Comparison of ENCODE assay signal across 17 cellular contexts in the genomic region with DNA sequence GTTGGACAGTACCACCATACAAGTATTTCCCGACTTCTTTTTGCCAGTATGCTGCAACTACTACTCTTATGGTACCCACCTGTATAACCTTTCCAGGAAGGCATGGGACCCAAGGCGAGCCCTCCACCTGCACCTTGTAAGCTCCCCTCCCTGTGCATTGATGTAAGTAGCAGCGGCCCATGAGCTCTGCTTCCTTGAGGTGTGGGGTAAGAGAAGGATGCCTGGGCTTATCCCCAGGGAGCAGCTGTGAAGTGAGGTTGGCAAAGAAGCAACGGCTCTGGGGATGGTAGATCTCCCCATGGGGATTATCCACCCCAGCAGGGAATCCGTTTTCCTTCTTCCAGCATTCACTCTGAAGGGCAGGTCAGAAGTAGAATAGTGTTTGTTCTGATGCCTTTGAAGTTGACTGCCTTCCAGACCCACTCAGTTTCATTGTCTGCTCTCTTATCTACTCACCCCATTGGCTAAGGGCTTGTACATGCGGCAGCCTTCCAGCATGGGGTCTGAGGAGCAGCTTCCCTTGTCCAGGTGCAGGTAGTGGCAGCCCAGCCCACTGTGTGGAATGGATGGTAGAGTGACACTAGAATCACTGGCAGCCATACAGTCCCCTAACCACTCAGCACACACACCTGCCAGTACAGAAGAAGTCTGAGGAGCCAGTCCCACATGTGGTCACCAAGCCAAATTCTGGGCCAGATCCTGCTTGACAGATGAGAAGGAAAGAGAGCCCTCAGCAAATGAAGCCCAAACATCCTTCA. TPM values are rescaled to one million over a fixed set of nuclear protein-coding genes. Genes with fewer than 3 reads are reported as not detected.
A peak's percentile ranks its signal among the peaks of the same experiment; 100 is the strongest.
DNase-seq lines count a peak whose midpoint lies in the region; TF ChIP-seq lines count a peak whose summit lies in the region.
"Had no signal": no experiment of that assay in that cellular context is flagged by ENCODE, and none has a peak within 500 bp of the region (broad histone marks: within the 10 kb centered on the region; RNA-seq: fewer than 3 reads in every experiment).

No MANE protein-coding gene starts in this region.

- H3K27ac ChIP-seq in thyroid gland = no peak overlapping the region

- no peak overlapping the region for H3K4me3 ChIP-seq in thyroid gland (replicated peaks in 1 of 3)

- no peaks in the 10 kb centered on the region for H3K9me3 ChIP-seq in thyroid gland

- peak; percentile 41 for DNase-seq in activated CD8-positive, alpha-beta memory T cell treated with anti-CD3 and anti-CD28 coated beads for 24 hours
- no peak for DNase-seq in activated CD8-positive, alpha-beta memory T cell treated with anti-CD3 and anti-CD28 coated beads, Interleukin-2, amount 50 U/mL, for 4 hours
- DNase-seq in NCI-H2029 treated with DMSO at 0.1 percent for 48 hours (lab: John Stamatoyannopoulos, UW) (peak; percentile 100), ecto neural progenitor cell (ENCODE audit: low spot score) (peak; percentile 35), NCI-H446 treated with DMSO at 0.1 percent for 48 hours (lab: John Stamatoyannopoulos, UW) (no peak), thyroid gland (no peak), A172 (ENCODE audit: low spot score) (no peak)
- DNase-seq: AML-193; Calu3; CD4-positive, alpha-beta T cell; GF-D8; NCI-H1417 treated with DMSO at 0.1 percent for 48 hours; NCI-H2081; NCI-H774; SHP77 had no signal

- H3K4me1 ChIP-seq in thyroid gland = peaks cover 13 to 42% of the 10 kb centered on the region in 2 donors

- WGBS in thyroid gland, 2 donors = 64 to 71% methylated on average over 6 of the region's 6 CpGs

- intact Hi-C loops in thyroid gland (cut with DNase I) = no loop called here

- no peaks in the 10 kb centered on the region for H3K27me3 ChIP-seq in thyroid gland

- no peak for TF ChIP-seq POLR2A in thyroid gland (IDR thresholded peaks at IDR 0.05)

- peaks cover 9 to 12% of the 10 kb centered on the region in 2 donors for H3K36me3 ChIP-seq in thyroid gland

- TF ChIP-seq CTCF in thyroid gland (IDR thresholded peaks at IDR 0.05) = no peak

RNA-seq across cellular contexts. Expression of gene CIROP, which starts 3.4 kb away (rescaled TPM):
- total RNA-seq in thyroid gland = under 1 TPM in 1 of 4 donors, not detected in 3; 0.11 TPM
- total RNA-seq in A172 (2014; rRNA removed; shearing (Covaris generic)) = not detected in 2 replicates
- total RNA-seq: Calu3; CD4-positive, alpha-beta T cell; LHCN-M2; NCI-H460 had no signal

RNA-seq across cellular contexts. Expression of gene C14orf119, which starts 6.1 kb away (rescaled TPM):
- total RNA-seq in thyroid gland = 10 to 100 TPM; 21.3 to 37.1 (median 28.9) TPM
- 23.0 and 34.5 TPM in 2 replicates for total RNA-seq in A172 (2014; rRNA removed; shearing (Covaris generic))

RNA-seq across cellular contexts. Expression of gene ACIN1, which starts 6.5 kb away (rescaled TPM):
- 100 to 1,000 TPM; 143 to 195 (median 152) TPM for total RNA-seq in thyroid gland
- 53.6 and 58.8 TPM in 2 replicates for total RNA-seq in A172 (2014; rRNA removed; shearing (Covaris generic))

RNA-seq across cellular contexts. Expression of gene CEBPE, which starts 17.7 kb away (rescaled TPM):
- not detected for total RNA-seq in thyroid gland
- total RNA-seq in A172 (2014; rRNA removed; shearing (Covaris generic)) = 0.96 TPM in 1 of 2 replicates, not detected in the other
- total RNA-seq: Calu3; CD4-positive, alpha-beta T cell; NCI-H460 had no signal

RNA-seq across cellular contexts. Expression of gene CDH24, which starts 44.1 kb away (rescaled TPM):
- 1 to 10 TPM; 2.9 to 7.8 (median 5.6) TPM for total RNA-seq in thyroid gland
- total RNA-seq in A172 (2014; rRNA removed; shearing (Covaris generic)) = 2.8 and 4.0 TPM in 2 replicates

Comparison
In these comparisons a context has a peak if more than half of its experiments do, and no peak if none do; other contexts are left out.
1. DNase-seq: peak in activated CD8-positive, alpha-beta memory T cell treated with anti-CD3 and anti-CD28 coated beads for 24 hours (single experiment), NCI-H2029 treated with DMSO at 0.1 percent for 48 hours (single experiment) and ecto neural progenitor cell (single experiment); none in activated CD8-positive, alpha-beta memory T cell treated with anti-CD3 and anti-CD28 coated beads, Interleukin-2, amount 50 U/mL, for 4 hours (single experiment), NCI-H446 treated with DMSO at 0.1 percent for 48 hours (single experiment), thyroid gland (0 of 2) and A172 (single experiment).